Comparison of ENCODE assay signal across 1 cellular context in the genomic region with DNA sequence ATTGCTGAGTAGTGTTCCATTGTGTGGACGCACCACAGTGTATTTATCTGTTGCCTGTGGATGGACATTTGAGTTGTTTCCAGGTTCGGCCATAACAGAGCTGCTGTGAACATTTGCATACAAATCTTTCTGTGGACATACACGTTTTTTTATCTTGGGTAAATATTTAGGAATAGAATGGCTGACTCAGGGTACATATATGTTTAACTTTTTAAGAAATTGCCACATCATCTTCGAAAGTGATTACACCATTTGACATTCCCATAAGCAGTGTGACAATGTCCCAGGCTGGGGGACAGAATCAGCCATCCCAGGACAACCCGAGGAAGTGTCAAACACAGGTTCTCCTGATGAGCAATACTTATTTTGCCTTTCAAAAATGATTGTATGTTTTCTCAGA.
TF ChIP-seq lines count a peak whose summit lies in the region.

No MANE protein-coding gene starts in this region.

TF ChIP-seq in K562, 482 proteins besides CTCF, POLR2A, EP300 and RAD21 (continued from another document):
- TF ChIP-seq, protein P1, sequence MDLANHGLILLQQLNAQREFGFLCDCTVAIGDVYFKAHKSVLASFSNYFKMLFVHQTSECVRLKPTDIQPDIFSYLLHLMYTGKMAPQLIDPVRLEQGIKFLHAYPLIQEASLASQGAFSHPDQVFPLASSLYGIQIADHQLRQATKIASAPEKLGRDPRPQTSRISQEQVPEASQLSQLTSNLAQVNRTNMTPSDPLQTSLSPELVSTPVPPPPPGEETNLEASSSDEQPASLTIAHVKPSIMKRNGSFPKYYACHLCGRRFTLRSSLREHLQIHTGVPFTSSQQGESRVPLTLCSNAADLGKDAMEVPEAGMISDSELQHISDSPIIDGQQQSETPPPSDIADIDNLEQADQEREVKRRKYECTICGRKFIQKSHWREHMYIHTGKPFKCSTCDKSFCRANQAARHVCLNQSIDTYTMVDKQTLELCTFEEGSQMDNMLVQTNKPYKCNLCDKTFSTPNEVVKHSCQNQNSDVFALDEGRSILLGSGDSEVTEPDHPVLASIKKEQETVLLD (IDR thresholded peaks at IDR 0.05): no peak
- TF ChIP-seq MED1 (CRISPR knock-in tag; IDR thresholded peaks at IDR 0.05; ENCODE audit: borderline replicate concordance) (no peak), MAFK (IDR thresholded peaks at IDR 0.05; ENCODE audit: low read length) (0 out of 2 replicates have a peak, but pooled peaks have one; percentile 1), ZNF764 (CRISPR knock-in tag; IDR thresholded peaks at IDR 0.05; ENCODE audit: low read depth) (no peak), RBM15 (IDR thresholded peaks at IDR 0.05; ENCODE audit: insufficient read depth, low read length) (no peak), C11orf30 (IDR thresholded peaks at IDR 0.05; ENCODE audit: low read depth) (peak; percentile 71), SREBF2 (CRISPR knock-in tag; IDR thresholded peaks at IDR 0.05) (no peak), ZNF12 (CRISPR knock-in tag; IDR thresholded peaks at IDR 0.05) (no peak), HCFC1 (IDR thresholded peaks at IDR 0.05; ENCODE audit: low read depth, low read length) (no peak), MEIS2 (IDR thresholded peaks at IDR 0.05; ENCODE audit: partially characterized antibody) (no peak), ZNF274 (IDR thresholded peaks at IDR 0.05; ENCODE audit: borderline replicate concordance, low read depth, low read length) (no peak), ASH1L (IDR thresholded peaks at IDR 0.05; ENCODE audit: borderline replicate concordance, low read depth, partially characterized antibody) (no peak), ZNF316 (IDR thresholded peaks at IDR 0.05) (peak; percentile 82), ZFP1 (CRISPR knock-in tag; IDR thresholded peaks at IDR 0.05) (no peak), MAFG (tag; conservative IDR thresholded peaks at IDR 0.05) (peak; percentile 69), CBFB (CRISPR knock-in tag; IDR thresholded peaks at IDR 0.05) (no peak), SIRT6 (IDR thresholded peaks at IDR 0.05; ENCODE audit: low read depth, low read length) (no peak)
- TF ChIP-seq, protein P2, sequence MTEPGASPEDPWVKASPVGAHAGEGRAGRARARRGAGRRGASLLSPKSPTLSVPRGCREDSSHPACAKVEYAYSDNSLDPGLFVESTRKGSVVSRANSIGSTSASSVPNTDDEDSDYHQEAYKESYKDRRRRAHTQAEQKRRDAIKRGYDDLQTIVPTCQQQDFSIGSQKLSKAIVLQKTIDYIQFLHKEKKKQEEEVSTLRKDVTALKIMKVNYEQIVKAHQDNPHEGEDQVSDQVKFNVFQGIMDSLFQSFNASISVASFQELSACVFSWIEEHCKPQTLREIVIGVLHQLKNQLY (CRISPR knock-in tag; conservative IDR thresholded peaks at IDR 0.05): no peak
- TF ChIP-seq, protein P3, sequence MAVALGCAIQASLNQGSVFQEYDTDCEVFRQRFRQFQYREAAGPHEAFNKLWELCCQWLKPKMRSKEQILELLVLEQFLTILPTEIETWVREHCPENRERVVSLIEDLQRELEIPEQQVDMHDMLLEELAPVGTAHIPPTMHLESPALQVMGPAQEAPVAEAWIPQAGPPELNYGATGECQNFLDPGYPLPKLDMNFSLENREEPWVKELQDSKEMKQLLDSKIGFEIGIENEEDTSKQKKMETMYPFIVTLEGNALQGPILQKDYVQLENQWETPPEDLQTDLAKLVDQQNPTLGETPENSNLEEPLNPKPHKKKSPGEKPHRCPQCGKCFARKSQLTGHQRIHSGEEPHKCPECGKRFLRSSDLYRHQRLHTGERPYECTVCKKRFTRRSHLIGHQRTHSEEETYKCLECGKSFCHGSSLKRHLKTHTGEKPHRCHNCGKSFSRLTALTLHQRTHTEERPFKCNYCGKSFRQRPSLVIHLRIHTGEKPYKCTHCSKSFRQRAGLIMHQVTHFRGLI (CRISPR knock-in tag; IDR thresholded peaks at IDR 0.05): no peak
- TF ChIP-seq, protein P4, sequence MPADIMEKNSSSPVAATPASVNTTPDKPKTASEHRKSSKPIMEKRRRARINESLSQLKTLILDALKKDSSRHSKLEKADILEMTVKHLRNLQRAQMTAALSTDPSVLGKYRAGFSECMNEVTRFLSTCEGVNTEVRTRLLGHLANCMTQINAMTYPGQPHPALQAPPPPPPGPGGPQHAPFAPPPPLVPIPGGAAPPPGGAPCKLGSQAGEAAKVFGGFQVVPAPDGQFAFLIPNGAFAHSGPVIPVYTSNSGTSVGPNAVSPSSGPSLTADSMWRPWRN (IDR thresholded peaks at IDR 0.05; ENCODE audit: low read depth): no peak
- TF ChIP-seq, protein P5, sequence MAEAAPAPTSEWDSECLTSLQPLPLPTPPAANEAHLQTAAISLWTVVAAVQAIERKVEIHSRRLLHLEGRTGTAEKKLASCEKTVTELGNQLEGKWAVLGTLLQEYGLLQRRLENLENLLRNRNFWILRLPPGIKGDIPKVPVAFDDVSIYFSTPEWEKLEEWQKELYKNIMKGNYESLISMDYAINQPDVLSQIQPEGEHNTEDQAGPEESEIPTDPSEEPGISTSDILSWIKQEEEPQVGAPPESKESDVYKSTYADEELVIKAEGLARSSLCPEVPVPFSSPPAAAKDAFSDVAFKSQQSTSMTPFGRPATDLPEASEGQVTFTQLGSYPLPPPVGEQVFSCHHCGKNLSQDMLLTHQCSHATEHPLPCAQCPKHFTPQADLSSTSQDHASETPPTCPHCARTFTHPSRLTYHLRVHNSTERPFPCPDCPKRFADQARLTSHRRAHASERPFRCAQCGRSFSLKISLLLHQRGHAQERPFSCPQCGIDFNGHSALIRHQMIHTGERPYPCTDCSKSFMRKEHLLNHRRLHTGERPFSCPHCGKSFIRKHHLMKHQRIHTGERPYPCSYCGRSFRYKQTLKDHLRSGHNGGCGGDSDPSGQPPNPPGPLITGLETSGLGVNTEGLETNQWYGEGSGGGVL (CRISPR knock-in tag; IDR thresholded peaks at IDR 0.05): no peak
- TF ChIP-seq, protein P6, sequence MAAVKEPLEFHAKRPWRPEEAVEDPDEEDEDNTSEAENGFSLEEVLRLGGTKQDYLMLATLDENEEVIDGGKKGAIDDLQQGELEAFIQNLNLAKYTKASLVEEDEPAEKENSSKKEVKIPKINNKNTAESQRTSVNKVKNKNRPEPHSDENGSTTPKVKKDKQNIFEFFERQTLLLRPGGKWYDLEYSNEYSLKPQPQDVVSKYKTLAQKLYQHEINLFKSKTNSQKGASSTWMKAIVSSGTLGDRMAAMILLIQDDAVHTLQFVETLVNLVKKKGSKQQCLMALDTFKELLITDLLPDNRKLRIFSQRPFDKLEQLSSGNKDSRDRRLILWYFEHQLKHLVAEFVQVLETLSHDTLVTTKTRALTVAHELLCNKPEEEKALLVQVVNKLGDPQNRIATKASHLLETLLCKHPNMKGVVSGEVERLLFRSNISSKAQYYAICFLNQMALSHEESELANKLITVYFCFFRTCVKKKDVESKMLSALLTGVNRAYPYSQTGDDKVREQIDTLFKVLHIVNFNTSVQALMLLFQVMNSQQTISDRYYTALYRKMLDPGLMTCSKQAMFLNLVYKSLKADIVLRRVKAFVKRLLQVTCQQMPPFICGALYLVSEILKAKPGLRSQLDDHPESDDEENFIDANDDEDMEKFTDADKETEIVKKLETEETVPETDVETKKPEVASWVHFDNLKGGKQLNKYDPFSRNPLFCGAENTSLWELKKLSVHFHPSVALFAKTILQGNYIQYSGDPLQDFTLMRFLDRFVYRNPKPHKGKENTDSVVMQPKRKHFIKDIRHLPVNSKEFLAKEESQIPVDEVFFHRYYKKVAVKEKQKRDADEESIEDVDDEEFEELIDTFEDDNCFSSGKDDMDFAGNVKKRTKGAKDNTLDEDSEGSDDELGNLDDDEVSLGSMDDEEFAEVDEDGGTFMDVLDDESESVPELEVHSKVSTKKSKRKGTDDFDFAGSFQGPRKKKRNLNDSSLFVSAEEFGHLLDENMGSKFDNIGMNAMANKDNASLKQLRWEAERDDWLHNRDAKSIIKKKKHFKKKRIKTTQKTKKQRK (IDR thresholded peaks at IDR 0.05; ENCODE audit: borderline replicate concordance, low read depth, low read length): no peak
